8 cellular contexts compared by ENCODE assay signal in genomic region chr4:14856076-14856926, GRCh38.
DNase-seq lines count a peak whose midpoint lies in the region; ATAC-seq lines count a peak whose summit lies in the region.

No MANE protein-coding gene starts in this region.

- ATAC-seq in GM18909 (IDR thresholded peaks at IDR 0.05; ENCODE audit: poor library complexity, unreplicated experiment) (peak; percentile 99), HG03108 (IDR thresholded peaks at IDR 0.05; ENCODE audit: unreplicated experiment) (peak; percentile 97)
- peak; percentile 36 for ATAC-seq in effector memory CD8-positive, alpha-beta T cell (replicated peaks)

- H3K4me1 ChIP-seq in rectal smooth muscle tissue (ENCODE audit: control insufficient read depth, insufficient read depth, low read length), result peaks cover 7% of the 10 kb centered on the region

- DNase-seq in A172 (ENCODE audit: low spot score) (peak; percentile 99), SW480 (ENCODE audit: low spot score) (peak; percentile 83), DMS153 (lab: John Stamatoyannopoulos, UW) (no peak), DMS79 (lab: John Stamatoyannopoulos, UW) (no peak)
- no peak for DNase-seq in effector memory CD8-positive, alpha-beta T cell

- H3K9ac ChIP-seq in rectal smooth muscle tissue (ENCODE audit: low read length), result no peak overlapping the region

- peak overlapping the region; percentile 82 for H3K27ac ChIP-seq in rectal smooth muscle tissue (ENCODE audit: low read depth, low read length)

- peaks cover 10 to 11% of the 10 kb centered on the region in 2 donors for H3K27me3 Mint-ChIP-seq in effector memory CD8-positive, alpha-beta T cell

- H3K4me3 ChIP-seq in rectal smooth muscle tissue (ENCODE audit: low read length), result no peak overlapping the region

- no peak overlapping the region for H3K27ac Mint-ChIP-seq in effector memory CD8-positive, alpha-beta T cell

- H3K4me1 Mint-ChIP-seq in effector memory CD8-positive, alpha-beta T cell (ENCODE audit: low read depth in 2 of 2), result no peaks in the 10 kb centered on the region

- no peaks in the 10 kb centered on the region for H3K27me3 ChIP-seq in rectal smooth muscle tissue (ENCODE audit: control insufficient read depth, insufficient read depth, low read length)

- no peak overlapping the region for H3K4me3 Mint-ChIP-seq in effector memory CD8-positive, alpha-beta T cell

- H3K9me3 Mint-ChIP-seq in effector memory CD8-positive, alpha-beta T cell, result no peaks in the 10 kb centered on the region

- no peaks in the 10 kb centered on the region for H3K36me3 Mint-ChIP-seq in effector memory CD8-positive, alpha-beta T cell (ENCODE audit: insufficient read depth)

- H3K36me3 ChIP-seq in rectal smooth muscle tissue (ENCODE audit: control insufficient read depth, insufficient read depth, low read length), result no peaks in the 10 kb centered on the region

Comparison
In these comparisons a context has a peak if more than half of its experiments do, and no peak if none do; other contexts are left out.
1. DNase-seq: peak in A172 (single experiment) and SW480 (single experiment); none in effector memory CD8-positive, alpha-beta T cell (0 of 3), DMS153 (single experiment) and DMS79 (single experiment).
2. ATAC-seq: peak in every context shown above with its lines; median percentile 99 in GM18909; 97 in HG03108; 36 in effector memory CD8-positive, alpha-beta T cell.